ENCODE assay signal across 27 cellular contexts in the genomic region with DNA sequence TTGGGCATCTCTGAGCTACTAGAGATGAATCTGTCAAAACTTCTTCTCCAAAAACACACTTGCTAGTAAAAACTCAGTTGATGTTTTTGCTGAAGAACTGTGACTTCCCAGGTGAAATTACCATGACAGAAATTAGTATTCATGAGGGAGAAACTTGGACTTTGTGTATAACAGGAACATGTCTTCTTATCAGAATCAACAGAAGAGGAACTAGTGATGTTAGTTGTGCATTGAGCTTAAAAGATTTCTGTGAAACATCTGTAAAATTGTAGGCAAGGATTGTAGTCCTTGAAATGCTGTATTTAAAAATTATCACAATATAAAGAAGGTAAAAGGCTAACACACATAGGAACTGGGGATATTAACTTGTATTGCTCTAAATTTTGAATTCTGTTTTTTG. TPM values are rescaled to one million over a fixed set of nuclear protein-coding genes. Genes with fewer than 3 reads are reported as not detected.
DNase-seq lines count a peak whose midpoint lies in the region; ATAC-seq and TF ChIP-seq lines count a peak whose summit lies in the region.
"Had no signal": no experiment of that assay in that cellular context is flagged by ENCODE, and none has a peak within 500 bp of the region (broad histone marks: within the 10 kb centered on the region; RNA-seq: fewer than 3 reads in every experiment).

No MANE protein-coding gene starts in this region.

- H3K9me2 ChIP-seq in MM.1S (replicated peaks; ENCODE audit: insufficient read depth, low read length): no peaks in the 10 kb centered on the region

- H4K20me1 ChIP-seq in MM.1S (ENCODE audit: insufficient read depth, low read length): no peaks in the 10 kb centered on the region

- DNase-seq in OCI-M1 (lab: John Stamatoyannopoulos, UW): peak; percentile 71
- DNase-seq in MM.1S: no peak
- no peak for DNase-seq in medulla oblongata (ENCODE audit: extremely low spot score)
- DNase-seq: C1 segment of cervical spinal cord; CD8-positive, alpha-beta T cell; DMS 273 treated with DMSO at 0.1 percent for 48 hours; DMS79; GF-D8; GM23248; H7; KG1; MV-4-11; NCI-H1105; NCI-H1436 treated with DMSO at 0.1 percent for 48 hours; NCI-H1930; NCI-H2107; NCI-H524; NCI-H82; NK-92 treated with Interleukin-12 subunit alpha and Interleukin-12 subunit beta, amount 100 ng/mL, for 24 hours; Right ventricle myocardium superior; RPMI8226; T-helper 1 cell had no signal

- no peak overlapping the region for H3K9ac ChIP-seq in MM.1S (ENCODE audit: low read length)
- H3K9ac ChIP-seq: GM23248 had no signal

- peak overlapping the region; percentile 23 for H3K27ac ChIP-seq in neutrophil
- no peak overlapping the region for H3K27ac ChIP-seq in MM.1S (ENCODE audit: low read length)
- H3K27ac ChIP-seq: GM23248, SJSA1 had no signal

- no peak overlapping the region for H3K4me2 ChIP-seq in MM.1S (ENCODE audit: low read depth, low read length)

- H3K36me3 ChIP-seq in neutrophil (no peaks in the 10 kb centered on the region), MM.1S (replicated peaks; ENCODE audit: insufficient read depth, low read length) (no peaks in the 10 kb centered on the region)
- H3K36me3 ChIP-seq: SJSA1 had no signal

- no peaks in the 10 kb centered on the region for H3K27me3 Mint-ChIP-seq in activated T-helper 17 cell treated with anti-CD3 and anti-CD28 coated beads, Interleukin-2, amount 50 U/mL, for 72 hours

- peaks cover 41% of the 10 kb centered on the region for H3K4me1 Mint-ChIP-seq in activated T-helper 17 cell treated with anti-CD3 and anti-CD28 coated beads, Interleukin-2, amount 50 U/mL, for 72 hours

- H3K9me3 ChIP-seq in neutrophil (no peaks in the 10 kb centered on the region), MM.1S (replicated peaks; ENCODE audit: insufficient read depth, low read length) (no peaks in the 10 kb centered on the region)
- H3K9me3 ChIP-seq: SJSA1 had no signal

- no peaks in the 10 kb centered on the region for H3K79me2 ChIP-seq in MM.1S (ENCODE audit: low read length)

- H3K27me3 ChIP-seq in neutrophil (no peaks in the 10 kb centered on the region), MM.1S (replicated peaks; ENCODE audit: insufficient read depth, low read length) (no peaks in the 10 kb centered on the region)
- H3K27me3 ChIP-seq: SJSA1 had no signal

- no peaks in the 10 kb centered on the region for H3F3A ChIP-seq in MM.1S (ENCODE audit: insufficient read depth, low read length)

- no peaks in the 10 kb centered on the region for H3K4me1 ChIP-seq in neutrophil (ENCODE audit: control insufficient read depth in 1 of 2, insufficient read depth in 1 of 2, low read depth in 1 of 2, low read length in 1 of 2)
- H3K4me1 ChIP-seq in MM.1S (ENCODE audit: low read length): no peaks in the 10 kb centered on the region
- H3K4me1 ChIP-seq: SJSA1 had no signal

- peak overlapping the region; percentile 16 for H3K4me3 Mint-ChIP-seq in activated T-helper 17 cell treated with anti-CD3 and anti-CD28 coated beads, Interleukin-2, amount 50 U/mL, for 72 hours
- H3K4me3 Mint-ChIP-seq: CD8-positive, alpha-beta T cell had no signal

- TF ChIP-seq CTCF in neutrophil (IDR thresholded peaks at IDR 0.05) (no peak), MM.1S (IDR thresholded peaks at IDR 0.05; ENCODE audit: low read length) (no peak)

- H2AFZ ChIP-seq in MM.1S (ENCODE audit: low read length): no peak overlapping the region
- H2AFZ ChIP-seq: GM23248 had no signal

- peaks cover 21% of the 10 kb centered on the region for H3K36me3 Mint-ChIP-seq in activated T-helper 17 cell treated with anti-CD3 and anti-CD28 coated beads, Interleukin-2, amount 50 U/mL, for 72 hours (ENCODE audit: low read depth)

- peak; percentile 13 for ATAC-seq in HG02610 (IDR thresholded peaks at IDR 0.05; ENCODE audit: unreplicated experiment)
- no peak for ATAC-seq in activated T-helper 17 cell treated with anti-CD3 and anti-CD28 coated beads, Interleukin-2, amount 50 U/mL, for 72 hours (replicated peaks)
- no peak for ATAC-seq in HG03108 (IDR thresholded peaks at IDR 0.05; ENCODE audit: unreplicated experiment)
- ATAC-seq: CD8-positive, alpha-beta T cell had no signal

- no peak overlapping the region for H3K27ac Mint-ChIP-seq in activated T-helper 17 cell treated with anti-CD3 and anti-CD28 coated beads, Interleukin-2, amount 50 U/mL, for 72 hours
- H3K27ac Mint-ChIP-seq: CD8-positive, alpha-beta T cell had no signal

- peaks cover 7% of the 10 kb centered on the region for H3K9me3 Mint-ChIP-seq in activated T-helper 17 cell treated with anti-CD3 and anti-CD28 coated beads, Interleukin-2, amount 50 U/mL, for 72 hours

- H3K4me3 ChIP-seq in neutrophil (ENCODE audit: low read depth in 1 of 2, low read length in 1 of 2) (no peak overlapping the region), MM.1S (ENCODE audit: low read length) (no peak overlapping the region)
- H3K4me3 ChIP-seq: GM23248, SJSA1 had no signal

RNA-seq across cellular contexts. Expression of a gene that starts 11.3 kb away (rescaled TPM):
- 1 to 10 TPM; 3.0 to 3.8 TPM for total RNA-seq in activated T-helper 17 cell treated with anti-CD3 and anti-CD28 coated beads, Interleukin-2, amount 50 U/mL, for 72 hours
